ENCODE assay signal across 35 cellular contexts in genomic region chr5:4374866-4375265, GRCh38.
DNase-seq lines count a peak whose midpoint lies in the region; ATAC-seq and TF ChIP-seq lines count a peak whose summit lies in the region.
"Had no signal": no experiment of that assay in that cellular context is flagged by ENCODE, and none has a peak within 500 bp of the region (broad histone marks: within the 10 kb centered on the region; RNA-seq: fewer than 3 reads in every experiment).

No MANE protein-coding gene starts in this region.

- H3K27ac ChIP-seq in BLaER1 (peak overlapping the region; percentile 78), KOPT-K1 (ENCODE audit: low read depth, low read length, poor library complexity, severe bottlenecking) (peak overlapping the region; percentile 85)
- H3K27ac ChIP-seq: A549, brain microvascular endothelial cell, dorsolateral prefrontal cortex, esophagus squamous epithelium, gastrocnemius medialis, lower lobe of right lung, prostate gland, right lobe of liver, SK-N-MC, spleen, stomach, thyroid gland had no signal

- H3K27me3 ChIP-seq in BLaER1 = no peaks in the 10 kb centered on the region
- H3K27me3 ChIP-seq: brain microvascular endothelial cell, esophagus squamous epithelium, gastrocnemius medialis, right lobe of liver, spleen, stomach, thyroid gland had no signal

- H4K20me1 ChIP-seq in BLaER1 = no peaks in the 10 kb centered on the region

- peaks cover 6% of the 10 kb centered on the region for H3K9me3 Mint-ChIP-seq in chondrocyte (ENCODE audit: low read depth)

- no peak for ATAC-seq in GM18868 (IDR thresholded peaks at IDR 0.05; ENCODE audit: unreplicated experiment)
- ATAC-seq: A549; activated CD4-positive, CD25-positive, alpha-beta regulatory T cell treated with anti-CD3 and anti-CD28 coated beads, Interleukin-2, amount 50 U/mL, for 24 hours; CD8-positive, alpha-beta T cell; gastrocnemius medialis; HepG2; lower lobe of right lung; mucosa of descending colon; natural killer cell; right lobe of liver had no signal

- peaks cover 2% of the 10 kb centered on the region for H3K27me3 Mint-ChIP-seq in chondrocyte (ENCODE audit: low read depth)
- H3K27me3 Mint-ChIP-seq: activated naive CD4-positive, alpha-beta T cell treated with anti-CD3 and anti-CD28 coated beads, Interleukin-2, amount 10 ng/mL, durations not matched to agents 7 days and 5 days had no signal

- DNase-seq in OCI-M1 (lab: John Stamatoyannopoulos, UW) = peak; percentile 12
- DNase-seq in epithelial cell of esophagus (ENCODE audit: low read depth) = peak; percentile 8
- DNase-seq in NCI-H510A (lab: John Stamatoyannopoulos, UW) = no peak
- DNase-seq in posterior vena cava (ENCODE audit: low spot score) = no peak
- DNase-seq in chondrocyte (ENCODE audit: low spot score) = no peak
- DNase-seq: activated CD4-positive, alpha-beta T cell treated with anti-CD3 and anti-CD28 coated beads, Interleukin-2, amount 50 U/mL, for 4 hours; activated naive CD4-positive, alpha-beta T cell treated with anti-CD3 and anti-CD28 coated beads, Interleukin-2, amount 10 ng/mL, durations not matched to agents 7 days and 5 days; amniotic stem cell; brain microvascular endothelial cell; CD8-positive, alpha-beta T cell; DMS 273 treated with DMSO at 0.1 percent for 48 hours; dorsolateral prefrontal cortex; esophagus squamous epithelium; kidney glomerular epithelial cell; lower lobe of right lung; mucosa of descending colon; natural killer cell; NCI-H2029 treated with DMSO at 0.1 percent for 48 hours; NCI-H69; right lobe of liver; spleen; stimulated activated CD4-positive, alpha-beta T cell treated with anti-CD3 and anti-CD28 coated beads, Interleukin-2, amount 100 ng/mL, for 24 hours; stimulated activated CD8-positive, alpha-beta memory T cell treated with anti-CD3 and anti-CD28 coated beads, Interleukin-4, amount 100 ng/mL, for 48 hours; stomach; thyroid gland had no signal

- peaks cover 82% of the 10 kb centered on the region for H3K4me1 ChIP-seq in BLaER1
- H3K4me1 ChIP-seq: A549, esophagus squamous epithelium, gastrocnemius medialis, lower lobe of right lung, prostate gland, right lobe of liver, spleen, stomach, thyroid gland had no signal

- H3K9me3 ChIP-seq in BLaER1 (peaks cover 4% of the 10 kb centered on the region), KOPT-K1 (ENCODE audit: insufficient read depth, low read length, poor library complexity, severe bottlenecking) (no peaks in the 10 kb centered on the region)
- H3K9me3 ChIP-seq: A549, esophagus squamous epithelium, gastrocnemius medialis, lower lobe of right lung, prostate gland, right lobe of liver, thyroid gland had no signal

- peak overlapping the region; percentile 51; the same call in 1 of the 2 replicates for H3K9ac ChIP-seq in BLaER1

- intact Hi-C loops in posterior vena cava (cut with DNase I) = no loop called here

- no peak overlapping the region for H3K27ac Mint-ChIP-seq in chondrocyte (ENCODE audit: unreplicated experiment)
- H3K27ac Mint-ChIP-seq: activated naive CD4-positive, alpha-beta T cell treated with anti-CD3 and anti-CD28 coated beads, Interleukin-2, amount 10 ng/mL, durations not matched to agents 7 days and 5 days; activated T-helper 1 cell treated with anti-CD3 and anti-CD28 coated beads, Interleukin-12 subunit alpha, Interleukin-12 subunit beta, Interleukin-2, Interleukin-4 antibody, amounts not matched to agents 30 ng/mL and 10 ng/mL and 1 ng/mL, durations not matched to agents 14 hours and 24 hours and 36 hours; CD8-positive, alpha-beta T cell; natural killer cell had no signal

- peaks cover 5% of the 10 kb centered on the region for H3K4me1 Mint-ChIP-seq in chondrocyte (ENCODE audit: low read depth)
- H3K4me1 Mint-ChIP-seq: activated naive CD4-positive, alpha-beta T cell treated with anti-CD3 and anti-CD28 coated beads, Interleukin-2, amount 10 ng/mL, durations not matched to agents 7 days and 5 days; natural killer cell had no signal

- no peak for TF ChIP-seq CTCF in epithelial cell of esophagus (IDR thresholded peaks at IDR 0.05; ENCODE audit: insufficient read depth, low read depth, low read length, missing control alignments)
- no peak for TF ChIP-seq CTCF in chondrocyte (IDR thresholded peaks at IDR 0.05)

- H3K36me3 Mint-ChIP-seq in chondrocyte (ENCODE audit: low read depth) = no peaks in the 10 kb centered on the region
- H3K36me3 Mint-ChIP-seq: activated naive CD4-positive, alpha-beta T cell treated with anti-CD3 and anti-CD28 coated beads, Interleukin-2, amount 10 ng/mL, durations not matched to agents 7 days and 5 days; CD8-positive, alpha-beta T cell; natural killer cell had no signal

- H3K4me3 Mint-ChIP-seq in chondrocyte (ENCODE audit: unreplicated experiment) = no peak overlapping the region
- H3K4me3 Mint-ChIP-seq: activated naive CD4-positive, alpha-beta T cell treated with anti-CD3 and anti-CD28 coated beads, Interleukin-2, amount 10 ng/mL, durations not matched to agents 7 days and 5 days; activated T-helper 1 cell treated with anti-CD3 and anti-CD28 coated beads, Interleukin-12 subunit alpha, Interleukin-12 subunit beta, Interleukin-2, Interleukin-4 antibody, amounts not matched to agents 30 ng/mL and 10 ng/mL and 1 ng/mL, durations not matched to agents 14 hours and 24 hours and 36 hours; CD8-positive, alpha-beta T cell; natural killer cell had no signal

- no peaks in the 10 kb centered on the region for H3K36me3 ChIP-seq in BLaER1
- H3K36me3 ChIP-seq in KOPT-K1 (ENCODE audit: insufficient read depth, low read length) = no peaks in the 10 kb centered on the region
- H3K36me3 ChIP-seq: brain microvascular endothelial cell, esophagus squamous epithelium, gastrocnemius medialis, lower lobe of right lung, prostate gland, right lobe of liver, spleen, stomach, thyroid gland had no signal

- H3K4me2 ChIP-seq in BLaER1 = peak overlapping the region; percentile 91
- H3K4me2 ChIP-seq: A549 had no signal

- H3K4me3 ChIP-seq in BLaER1 (peak overlapping the region; percentile 22; the same call in 1 of the 2 replicates), epithelial cell of esophagus (ENCODE audit: low read length) (no peak overlapping the region)
- H3K4me3 ChIP-seq: A549, dorsolateral prefrontal cortex, esophagus squamous epithelium, gastrocnemius medialis, lower lobe of right lung, mucosa of descending colon, prostate gland, right lobe of liver, SK-N-MC, spleen, stomach, thyroid gland had no signal

Comparison
In these comparisons a context has a peak if more than half of its experiments do, and no peak if none do; other contexts are left out.
1. DNase-seq: peak in OCI-M1 (single experiment) and epithelial cell of esophagus (single experiment); none in NCI-H510A (single experiment), posterior vena cava (single experiment) and chondrocyte (single experiment).